ENCODE assay signal across 16 cellular contexts in the genomic region with DNA sequence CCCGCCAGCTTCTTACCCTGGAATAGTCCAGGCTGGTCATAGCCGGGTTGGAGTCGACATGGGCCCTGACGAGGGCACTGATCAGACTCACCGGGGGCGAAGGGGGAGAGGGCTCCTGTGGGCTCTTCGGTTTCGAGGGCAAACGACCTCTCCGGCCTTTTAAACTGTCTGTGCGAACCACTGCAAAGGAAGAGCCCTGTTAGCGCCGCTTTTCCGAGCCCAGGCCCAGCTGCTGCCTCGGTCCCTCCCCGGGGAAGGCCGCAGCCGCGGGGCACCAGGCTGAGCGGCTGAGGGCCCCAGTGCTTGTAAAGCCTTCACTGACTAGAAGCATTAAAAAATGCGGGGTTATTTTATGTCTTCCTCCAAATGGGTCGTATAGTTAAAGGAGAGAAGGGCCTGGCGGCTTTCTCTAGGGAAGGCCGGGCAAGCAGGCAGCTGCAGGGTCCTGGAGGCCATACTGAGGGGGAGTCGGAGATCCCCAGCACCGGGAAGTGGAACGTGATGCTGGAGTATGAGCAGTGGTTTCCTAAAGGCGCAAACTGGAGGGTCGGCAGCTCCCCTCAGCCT. TPM values are rescaled to one million over a fixed set of nuclear protein-coding genes. Genes with fewer than 3 reads are reported as not detected.
DNase-seq lines count a peak whose midpoint lies in the region; TF ChIP-seq lines count a peak whose summit lies in the region.
"Had no signal": no experiment of that assay in that cellular context is flagged by ENCODE, and none has a peak within 500 bp of the region (broad histone marks: within the 10 kb centered on the region; RNA-seq: fewer than 3 reads in every experiment).

No MANE protein-coding gene starts in this region.

- peak overlapping the region; percentile 68 for H3K4me3 Mint-ChIP-seq in activated naive CD4-positive, alpha-beta T cell treated with anti-CD3 and anti-CD28 coated beads, Interleukin-2, amount 50 U/mL, for 24 hours
- no peak overlapping the region for H3K4me3 Mint-ChIP-seq in activated naive CD4-positive, alpha-beta T cell treated with anti-CD3 and anti-CD28 coated beads for 36 hours
- peak overlapping the region; percentile 45 for H3K4me3 Mint-ChIP-seq in activated T-helper 2 cell treated with anti-CD3 and anti-CD28 coated beads, Interferon-gamma antibody, Interleukin-2, Interleukin-4, amounts not matched to agents 10 μg/mL and 5 μg/mL and 100 μg/mL, durations not matched to agents 14 hours and 24 hours and 36 hours (ENCODE audit: low read depth)
- H3K4me3 Mint-ChIP-seq in type B pancreatic cell = peak overlapping the region; percentile 47

- H3K9me3 Mint-ChIP-seq in activated naive CD4-positive, alpha-beta T cell treated with anti-CD3 and anti-CD28 coated beads, Interleukin-2, amount 50 U/mL, for 24 hours = no peaks in the 10 kb centered on the region
- no peaks in the 10 kb centered on the region for H3K9me3 Mint-ChIP-seq in activated naive CD4-positive, alpha-beta T cell treated with anti-CD3 and anti-CD28 coated beads for 36 hours
- no peaks in the 10 kb centered on the region for H3K9me3 Mint-ChIP-seq in activated T-helper 2 cell treated with anti-CD3 and anti-CD28 coated beads, Interferon-gamma antibody, Interleukin-2, Interleukin-4, amounts not matched to agents 10 μg/mL and 5 μg/mL and 100 μg/mL, durations not matched to agents 14 hours and 24 hours and 36 hours
- no peaks in the 10 kb centered on the region for H3K9me3 Mint-ChIP-seq in type B pancreatic cell
- H3K9me3 Mint-ChIP-seq: stimulated activated memory B cell treated with anti-CD40 and anti-IgM and Interleukin-4, amounts not matched to agents 10 μg/mL and 1 μg/mL and 100 μg/mL, for 72 hours had no signal

- peaks cover 53% of the 10 kb centered on the region for H3K36me3 Mint-ChIP-seq in activated naive CD4-positive, alpha-beta T cell treated with anti-CD3 and anti-CD28 coated beads, Interleukin-2, amount 50 U/mL, for 24 hours
- H3K36me3 Mint-ChIP-seq in activated naive CD4-positive, alpha-beta T cell treated with anti-CD3 and anti-CD28 coated beads for 36 hours (ENCODE audit: low read depth) = peaks cover 67% of the 10 kb centered on the region
- H3K36me3 Mint-ChIP-seq in activated T-helper 2 cell treated with anti-CD3 and anti-CD28 coated beads, Interferon-gamma antibody, Interleukin-2, Interleukin-4, amounts not matched to agents 10 μg/mL and 5 μg/mL and 100 μg/mL, durations not matched to agents 14 hours and 24 hours and 36 hours (ENCODE audit: low read depth) = peaks cover 91% of the 10 kb centered on the region
- H3K36me3 Mint-ChIP-seq in type B pancreatic cell = peaks cover 22% of the 10 kb centered on the region

- peaks cover 14% of the 10 kb centered on the region for H3K27me3 Mint-ChIP-seq in activated naive CD4-positive, alpha-beta T cell treated with anti-CD3 and anti-CD28 coated beads, Interleukin-2, amount 50 U/mL, for 24 hours
- H3K27me3 Mint-ChIP-seq in activated naive CD4-positive, alpha-beta T cell treated with anti-CD3 and anti-CD28 coated beads for 36 hours (ENCODE audit: low read depth) = peaks cover 13% of the 10 kb centered on the region
- H3K27me3 Mint-ChIP-seq in activated T-helper 2 cell treated with anti-CD3 and anti-CD28 coated beads, Interferon-gamma antibody, Interleukin-2, Interleukin-4, amounts not matched to agents 10 μg/mL and 5 μg/mL and 100 μg/mL, durations not matched to agents 14 hours and 24 hours and 36 hours (ENCODE audit: low read depth) = peaks cover 34% of the 10 kb centered on the region
- H3K27me3 Mint-ChIP-seq in type B pancreatic cell = peaks cover 83% of the 10 kb centered on the region

- intact Hi-C loops in activated naive CD4-positive, alpha-beta T cell treated with anti-CD3 and anti-CD28 coated beads for 36 hours (cut with micrococcal nuclease) = loop anchor here (2.0 kb wide), 1 partner anchor 949 kb away; no protein-coding TSS in a partner anchor
- intact Hi-C loops in activated T-helper 2 cell treated with anti-CD3 and anti-CD28 coated beads, Interferon-gamma antibody, Interleukin-2, Interleukin-4, amounts not matched to agents 10 μg/mL and 5 μg/mL and 100 μg/mL, durations not matched to agents 14 hours and 24 hours and 36 hours (cut with micrococcal nuclease) = no loop called here

- no peak for TF ChIP-seq CTCF in type B pancreatic cell (conservative IDR thresholded peaks at IDR 0.05)

- peaks cover 45% of the 10 kb centered on the region for H3K4me1 Mint-ChIP-seq in activated naive CD4-positive, alpha-beta T cell treated with anti-CD3 and anti-CD28 coated beads, Interleukin-2, amount 50 U/mL, for 24 hours
- H3K4me1 Mint-ChIP-seq in activated naive CD4-positive, alpha-beta T cell treated with anti-CD3 and anti-CD28 coated beads for 36 hours (ENCODE audit: low read depth) = peaks cover 44% of the 10 kb centered on the region
- peaks cover 53% of the 10 kb centered on the region for H3K4me1 Mint-ChIP-seq in activated T-helper 2 cell treated with anti-CD3 and anti-CD28 coated beads, Interferon-gamma antibody, Interleukin-2, Interleukin-4, amounts not matched to agents 10 μg/mL and 5 μg/mL and 100 μg/mL, durations not matched to agents 14 hours and 24 hours and 36 hours (ENCODE audit: low read depth)
- peaks cover 6% of the 10 kb centered on the region for H3K4me1 Mint-ChIP-seq in type B pancreatic cell (ENCODE audit: unreplicated experiment)

- H3K27ac Mint-ChIP-seq in activated naive CD4-positive, alpha-beta T cell treated with anti-CD3 and anti-CD28 coated beads, Interleukin-2, amount 50 U/mL, for 24 hours = no peak overlapping the region
- H3K27ac Mint-ChIP-seq in activated naive CD4-positive, alpha-beta T cell treated with anti-CD3 and anti-CD28 coated beads for 36 hours = no peak overlapping the region
- no peak overlapping the region for H3K27ac Mint-ChIP-seq in activated T-helper 2 cell treated with anti-CD3 and anti-CD28 coated beads, Interferon-gamma antibody, Interleukin-2, Interleukin-4, amounts not matched to agents 10 μg/mL and 5 μg/mL and 100 μg/mL, durations not matched to agents 14 hours and 24 hours and 36 hours
- peak overlapping the region; percentile 43 for H3K27ac Mint-ChIP-seq in type B pancreatic cell
- H3K27ac Mint-ChIP-seq: stimulated activated memory B cell treated with anti-CD40 and anti-IgM and Interleukin-4, amounts not matched to agents 10 μg/mL and 1 μg/mL and 100 μg/mL, for 72 hours had no signal

- no peak for DNase-seq in activated naive CD4-positive, alpha-beta T cell treated with anti-CD3 and anti-CD28 coated beads for 36 hours
- no peak for DNase-seq in activated T-helper 2 cell treated with anti-CD3 and anti-CD28 coated beads, Interferon-gamma antibody, Interleukin-2, Interleukin-4, amounts not matched to agents 10 μg/mL and 5 μg/mL and 100 μg/mL, durations not matched to agents 14 hours and 24 hours and 36 hours (ENCODE audit: low spot score)
- DNase-seq in iPS-NIHi11 (ENCODE audit: low spot score) (peak; percentile 29), type B pancreatic cell (ENCODE audit: extremely low spot score, unreplicated experiment) (no peak), GM19238 (ENCODE audit: insufficient read length, low spot score) (no peak), GM19240 (ENCODE audit: insufficient read length, low spot score) (no peak)
- no peak for DNase-seq in stimulated activated CD4-positive, alpha-beta T cell treated with anti-CD3 and anti-CD28 coated beads, Interleukin-12 subunit alpha, Interleukin-12 subunit beta, amount 100 ng/mL, for 4 hours
- DNase-seq: activated CD8-positive, alpha-beta memory T cell treated with anti-CD3 and anti-CD28 coated beads for 24 hours; activated gamma-delta T cell treated with Interleukin-2 at 50 U/mL for 16 hours; dermis blood vessel endothelial cell; DND-41; NCI-H2081 treated with DMSO at 0.1 percent for 48 hours; NCI-H510A; upper lobe of right lung had no signal

- CTCF ChIA-PET in activated naive CD4-positive, alpha-beta T cell treated with anti-CD3 and anti-CD28 coated beads for 36 hours (lab: Charles Lee) = no interaction called here

RNA-seq across cellular contexts. Expression of a gene that starts 4.6 kb away (rescaled TPM):
- total RNA-seq in activated naive CD4-positive, alpha-beta T cell treated with anti-CD3 and anti-CD28 coated beads for 36 hours = 10 to 100 TPM; 29.7 to 32.9 TPM
- total RNA-seq in activated T-helper 2 cell treated with anti-CD3 and anti-CD28 coated beads, Interferon-gamma antibody, Interleukin-2, Interleukin-4, amounts not matched to agents 10 μg/mL and 5 μg/mL and 100 μg/mL, durations not matched to agents 14 hours and 24 hours and 36 hours = 22.1 and 24.0 TPM in 2 replicates
- total RNA-seq in type B pancreatic cell (ENCODE audit: low replicate concordance) = 4.4 and 11.0 TPM in 2 replicates
